Comparison of ENCODE assay signal across 1 cellular context in the genomic region with DNA sequence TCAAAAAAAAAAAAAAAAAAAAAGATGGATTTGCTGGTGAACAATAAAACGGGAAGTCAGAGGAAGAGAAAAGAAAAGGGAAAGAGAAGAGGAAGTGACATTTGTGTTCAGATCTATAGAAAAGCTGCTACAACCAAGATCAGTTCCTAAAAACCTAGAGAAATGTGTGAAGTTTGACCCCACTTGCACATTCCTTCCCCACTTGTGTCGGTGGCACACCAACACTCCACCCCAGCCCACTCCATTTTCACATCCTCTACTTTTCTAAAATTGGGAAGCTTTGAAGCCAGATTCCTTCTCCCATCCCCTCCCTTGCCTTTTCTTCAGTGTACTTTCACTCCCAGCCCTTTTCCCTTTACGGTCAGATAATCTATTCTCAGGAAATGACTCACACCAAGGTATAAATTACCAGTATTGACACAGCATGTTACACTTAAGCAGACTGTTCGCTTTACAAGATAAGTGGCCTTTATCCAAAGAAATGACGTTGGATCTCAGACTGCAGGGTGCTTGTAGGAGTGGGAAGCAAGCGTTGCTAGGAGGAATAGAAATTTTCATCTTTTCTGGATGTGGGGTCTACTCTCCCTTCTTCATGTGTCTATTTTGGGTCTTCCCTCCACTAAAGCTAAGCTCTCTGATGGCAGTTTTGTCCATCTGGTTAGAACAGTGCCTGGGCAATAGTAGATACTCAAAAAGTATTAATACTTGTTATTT.
TF ChIP-seq lines count a peak whose summit lies in the region.

No MANE protein-coding gene starts in this region.

TF ChIP-seq in HEK293, 187 proteins besides CTCF, POLR2A, EP300 and RAD21 (continued from another document and continues in another):
- TF ChIP-seq ZNF600 (tag by site-specific recombination; IDR thresholded peaks at IDR 0.05) = peak; percentile 79
- no peak for TF ChIP-seq ZSCAN23 (tag by site-specific recombination; IDR thresholded peaks at IDR 0.05)
- TF ChIP-seq, protein P1, sequence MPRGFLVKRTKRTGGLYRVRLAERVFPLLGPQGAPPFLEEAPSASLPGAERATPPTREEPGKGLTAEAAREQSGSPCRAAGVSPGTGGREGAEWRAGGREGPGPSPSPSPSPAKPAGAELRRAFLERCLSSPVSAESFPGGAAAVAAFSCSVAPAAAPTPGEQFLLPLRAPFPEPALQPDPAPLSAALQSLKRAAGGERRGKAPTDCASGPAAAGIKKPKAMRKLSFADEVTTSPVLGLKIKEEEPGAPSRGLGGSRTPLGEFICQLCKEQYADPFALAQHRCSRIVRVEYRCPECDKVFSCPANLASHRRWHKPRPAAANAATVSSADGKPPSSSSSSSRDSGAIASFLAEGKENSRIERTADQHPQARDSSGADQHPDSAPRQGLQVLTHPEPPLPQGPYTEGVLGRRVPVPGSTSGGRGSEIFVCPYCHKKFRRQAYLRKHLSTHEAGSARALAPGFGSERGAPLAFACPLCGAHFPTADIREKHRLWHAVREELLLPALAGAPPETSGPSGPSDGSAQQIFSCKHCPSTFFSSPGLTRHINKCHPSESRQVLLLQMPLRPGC (tag by site-specific recombination; IDR thresholded peaks at IDR 0.05) = peak; percentile 97
- TF ChIP-seq MZF1 (tag by site-specific recombination; IDR thresholded peaks at IDR 0.05; ENCODE audit: borderline replicate concordance) = peak; percentile 28; the same call in 1 of the 2 replicates
- TF ChIP-seq ZNF791 (tag by site-specific recombination; IDR thresholded peaks at IDR 0.05) = no peak
- peak; percentile 95 for TF ChIP-seq OVOL3 (tag by site-specific recombination; IDR thresholded peaks at IDR 0.05)
- TF ChIP-seq ZNF366 (tag by site-specific recombination; conservative IDR thresholded peaks at IDR 0.05) = peak; percentile 93
- TF ChIP-seq, protein P2, sequence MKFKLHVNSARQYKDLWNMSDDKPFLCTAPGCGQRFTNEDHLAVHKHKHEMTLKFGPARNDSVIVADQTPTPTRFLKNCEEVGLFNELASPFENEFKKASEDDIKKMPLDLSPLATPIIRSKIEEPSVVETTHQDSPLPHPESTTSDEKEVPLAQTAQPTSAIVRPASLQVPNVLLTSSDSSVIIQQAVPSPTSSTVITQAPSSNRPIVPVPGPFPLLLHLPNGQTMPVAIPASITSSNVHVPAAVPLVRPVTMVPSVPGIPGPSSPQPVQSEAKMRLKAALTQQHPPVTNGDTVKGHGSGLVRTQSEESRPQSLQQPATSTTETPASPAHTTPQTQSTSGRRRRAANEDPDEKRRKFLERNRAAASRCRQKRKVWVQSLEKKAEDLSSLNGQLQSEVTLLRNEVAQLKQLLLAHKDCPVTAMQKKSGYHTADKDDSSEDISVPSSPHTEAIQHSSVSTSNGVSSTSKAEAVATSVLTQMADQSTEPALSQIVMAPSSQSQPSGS (tag by site-specific recombination; IDR thresholded peaks at IDR 0.05; ENCODE audit: low read depth) = peak; percentile 89
- TF ChIP-seq ZNF501 (tag by site-specific recombination; IDR thresholded peaks at IDR 0.05) = peak; percentile 53; the same call in 1 of the 2 replicates
- TF ChIP-seq ZBTB8A (tag by site-specific recombination; IDR thresholded peaks at IDR 0.05) = 0 out of 2 replicates have a peak, but pooled peaks have one; percentile 42
- TF ChIP-seq BCL11A (tag by site-specific recombination; IDR thresholded peaks at IDR 0.05; ENCODE audit: low read depth) = peak; percentile 96
- no peak for TF ChIP-seq ZNF48 (tag by site-specific recombination; IDR thresholded peaks at IDR 0.05)
- TF ChIP-seq KLF8 (tag by site-specific recombination; IDR thresholded peaks at IDR 0.05) = peak; percentile 81
- no peak for TF ChIP-seq ZNF555 (tag by site-specific recombination; conservative IDR thresholded peaks at IDR 0.05)
- TF ChIP-seq, protein P3, sequence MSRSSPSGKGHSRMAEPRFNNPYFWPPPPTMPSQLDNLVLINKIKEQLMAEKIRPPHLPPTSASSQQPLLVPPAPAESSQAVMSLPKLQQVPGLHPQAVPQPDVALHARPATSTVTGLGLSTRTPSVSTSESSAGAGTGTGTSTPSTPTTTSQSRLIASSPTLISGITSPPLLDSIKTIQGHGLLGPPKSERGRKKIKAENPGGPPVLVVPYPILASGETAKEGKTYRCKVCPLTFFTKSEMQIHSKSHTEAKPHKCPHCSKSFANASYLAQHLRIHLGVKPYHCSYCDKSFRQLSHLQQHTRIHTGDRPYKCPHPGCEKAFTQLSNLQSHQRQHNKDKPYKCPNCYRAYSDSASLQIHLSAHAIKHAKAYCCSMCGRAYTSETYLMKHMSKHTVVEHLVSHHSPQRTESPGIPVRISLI (tag by site-specific recombination; IDR thresholded peaks at IDR 0.05) = peak; percentile 56; the same call in 1 of the 2 replicates
- no peak; the same call in 1 of the 2 replicates for TF ChIP-seq ZNF596 (tag by site-specific recombination; IDR thresholded peaks at IDR 0.05)
- TF ChIP-seq ZNF140 (tag by site-specific recombination; IDR thresholded peaks at IDR 0.05) = no peak
- TF ChIP-seq, protein P4, sequence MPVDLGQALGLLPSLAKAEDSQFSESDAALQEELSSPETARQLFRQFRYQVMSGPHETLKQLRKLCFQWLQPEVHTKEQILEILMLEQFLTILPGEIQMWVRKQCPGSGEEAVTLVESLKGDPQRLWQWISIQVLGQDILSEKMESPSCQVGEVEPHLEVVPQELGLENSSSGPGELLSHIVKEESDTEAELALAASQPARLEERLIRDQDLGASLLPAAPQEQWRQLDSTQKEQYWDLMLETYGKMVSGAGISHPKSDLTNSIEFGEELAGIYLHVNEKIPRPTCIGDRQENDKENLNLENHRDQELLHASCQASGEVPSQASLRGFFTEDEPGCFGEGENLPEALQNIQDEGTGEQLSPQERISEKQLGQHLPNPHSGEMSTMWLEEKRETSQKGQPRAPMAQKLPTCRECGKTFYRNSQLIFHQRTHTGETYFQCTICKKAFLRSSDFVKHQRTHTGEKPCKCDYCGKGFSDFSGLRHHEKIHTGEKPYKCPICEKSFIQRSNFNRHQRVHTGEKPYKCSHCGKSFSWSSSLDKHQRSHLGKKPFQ (tag by site-specific recombination; IDR thresholded peaks at IDR 0.05) = peak; percentile 98
- no peak for TF ChIP-seq ZNF610 (tag by site-specific recombination; IDR thresholded peaks at IDR 0.05; ENCODE audit: borderline replicate concordance)
- TF ChIP-seq ZNF214 (tag by site-specific recombination; IDR thresholded peaks at IDR 0.05; ENCODE audit: borderline replicate concordance) = no peak
- TF ChIP-seq SP2 (tag by site-specific recombination; IDR thresholded peaks at IDR 0.05) = peak; percentile 18; the same call in 1 of the 2 replicates
- 0 out of 2 replicates have a peak, but pooled peaks have one; percentile 69 for TF ChIP-seq GFI1B (tag by site-specific recombination; IDR thresholded peaks at IDR 0.05)
- TF ChIP-seq ZNF548 (tag by site-specific recombination; IDR thresholded peaks at IDR 0.05) = no peak
- TF ChIP-seq ZNF2 (tag by site-specific recombination; IDR thresholded peaks at IDR 0.05) = peak; percentile 64; the same call in 1 of the 2 replicates
- TF ChIP-seq, protein P5, sequence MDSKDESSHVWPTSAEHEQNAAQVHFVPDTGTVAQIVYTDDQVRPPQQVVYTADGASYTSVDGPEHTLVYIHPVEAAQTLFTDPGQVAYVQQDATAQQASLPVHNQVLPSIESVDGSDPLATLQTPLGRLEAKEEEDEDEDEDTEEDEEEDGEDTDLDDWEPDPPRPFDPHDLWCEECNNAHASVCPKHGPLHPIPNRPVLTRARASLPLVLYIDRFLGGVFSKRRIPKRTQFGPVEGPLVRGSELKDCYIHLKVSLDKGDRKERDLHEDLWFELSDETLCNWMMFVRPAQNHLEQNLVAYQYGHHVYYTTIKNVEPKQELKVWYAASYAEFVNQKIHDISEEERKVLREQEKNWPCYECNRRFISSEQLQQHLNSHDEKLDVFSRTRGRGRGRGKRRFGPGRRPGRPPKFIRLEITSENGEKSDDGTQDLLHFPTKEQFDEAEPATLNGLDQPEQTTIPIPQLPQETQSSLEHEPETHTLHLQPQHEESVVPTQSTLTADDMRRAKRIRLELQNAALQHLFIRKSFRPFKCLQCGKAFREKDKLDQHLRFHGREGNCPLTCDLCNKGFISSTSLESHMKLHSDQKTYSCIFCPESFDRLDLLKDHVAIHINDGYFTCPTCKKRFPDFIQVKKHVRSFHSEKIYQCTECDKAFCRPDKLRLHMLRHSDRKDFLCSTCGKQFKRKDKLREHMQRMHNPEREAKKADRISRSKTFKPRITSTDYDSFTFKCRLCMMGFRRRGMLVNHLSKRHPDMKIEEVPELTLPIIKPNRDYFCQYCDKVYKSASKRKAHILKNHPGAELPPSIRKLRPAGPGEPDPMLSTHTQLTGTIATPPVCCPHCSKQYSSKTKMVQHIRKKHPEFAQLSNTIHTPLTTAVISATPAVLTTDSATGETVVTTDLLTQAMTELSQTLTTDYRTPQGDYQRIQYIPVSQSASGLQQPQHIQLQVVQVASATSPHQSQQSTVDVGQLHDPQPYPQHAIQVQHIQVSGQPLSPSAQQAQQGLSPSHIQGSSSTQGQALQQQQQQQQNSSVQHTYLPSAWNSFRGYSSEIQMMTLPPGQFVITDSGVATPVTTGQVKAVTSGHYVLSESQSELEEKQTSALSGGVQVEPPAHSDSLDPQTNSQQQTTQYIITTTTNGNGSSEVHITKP (tag by site-specific recombination; IDR thresholded peaks at IDR 0.05) = peak; percentile 72
- peak; percentile 67; the same call in 1 of the 2 replicates for TF ChIP-seq GLI2 (tag by site-specific recombination; IDR thresholded peaks at IDR 0.05; ENCODE audit: borderline replicate concordance, low read depth)
- peak; percentile 49 for TF ChIP-seq SCRT2 (tag by site-specific recombination; IDR thresholded peaks at IDR 0.05)
- TF ChIP-seq, protein P6, sequence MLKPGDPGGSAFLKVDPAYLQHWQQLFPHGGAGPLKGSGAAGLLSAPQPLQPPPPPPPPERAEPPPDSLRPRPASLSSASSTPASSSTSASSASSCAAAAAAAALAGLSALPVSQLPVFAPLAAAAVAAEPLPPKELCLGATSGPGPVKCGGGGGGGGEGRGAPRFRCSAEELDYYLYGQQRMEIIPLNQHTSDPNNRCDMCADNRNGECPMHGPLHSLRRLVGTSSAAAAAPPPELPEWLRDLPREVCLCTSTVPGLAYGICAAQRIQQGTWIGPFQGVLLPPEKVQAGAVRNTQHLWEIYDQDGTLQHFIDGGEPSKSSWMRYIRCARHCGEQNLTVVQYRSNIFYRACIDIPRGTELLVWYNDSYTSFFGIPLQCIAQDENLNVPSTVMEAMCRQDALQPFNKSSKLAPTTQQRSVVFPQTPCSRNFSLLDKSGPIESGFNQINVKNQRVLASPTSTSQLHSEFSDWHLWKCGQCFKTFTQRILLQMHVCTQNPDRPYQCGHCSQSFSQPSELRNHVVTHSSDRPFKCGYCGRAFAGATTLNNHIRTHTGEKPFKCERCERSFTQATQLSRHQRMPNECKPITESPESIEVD (tag by site-specific recombination; IDR thresholded peaks at IDR 0.05) = peak; percentile 96
- no peak for TF ChIP-seq SETDB1 (IDR thresholded peaks at IDR 0.05; ENCODE audit: insufficient read length, low read length)
- no peak for TF ChIP-seq KLF1 (tag by site-specific recombination; IDR thresholded peaks at IDR 0.05)
- peak; percentile 99 for TF ChIP-seq WT1 (tag by site-specific recombination; IDR thresholded peaks at IDR 0.05)
- TF ChIP-seq, protein P7, sequence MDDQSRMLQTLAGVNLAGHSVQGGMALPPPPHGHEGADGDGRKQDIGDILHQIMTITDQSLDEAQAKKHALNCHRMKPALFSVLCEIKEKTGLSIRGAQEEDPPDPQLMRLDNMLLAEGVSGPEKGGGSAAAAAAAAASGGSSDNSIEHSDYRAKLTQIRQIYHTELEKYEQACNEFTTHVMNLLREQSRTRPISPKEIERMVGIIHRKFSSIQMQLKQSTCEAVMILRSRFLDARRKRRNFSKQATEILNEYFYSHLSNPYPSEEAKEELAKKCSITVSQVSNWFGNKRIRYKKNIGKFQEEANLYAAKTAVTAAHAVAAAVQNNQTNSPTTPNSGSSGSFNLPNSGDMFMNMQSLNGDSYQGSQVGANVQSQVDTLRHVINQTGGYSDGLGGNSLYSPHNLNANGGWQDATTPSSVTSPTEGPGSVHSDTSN (CRISPR knock-in tag; IDR thresholded peaks at IDR 0.05) = no peak
- no peak for TF ChIP-seq EGR2 (tag by site-specific recombination; IDR thresholded peaks at IDR 0.05; ENCODE audit: low read depth)
- TF ChIP-seq, protein P8, sequence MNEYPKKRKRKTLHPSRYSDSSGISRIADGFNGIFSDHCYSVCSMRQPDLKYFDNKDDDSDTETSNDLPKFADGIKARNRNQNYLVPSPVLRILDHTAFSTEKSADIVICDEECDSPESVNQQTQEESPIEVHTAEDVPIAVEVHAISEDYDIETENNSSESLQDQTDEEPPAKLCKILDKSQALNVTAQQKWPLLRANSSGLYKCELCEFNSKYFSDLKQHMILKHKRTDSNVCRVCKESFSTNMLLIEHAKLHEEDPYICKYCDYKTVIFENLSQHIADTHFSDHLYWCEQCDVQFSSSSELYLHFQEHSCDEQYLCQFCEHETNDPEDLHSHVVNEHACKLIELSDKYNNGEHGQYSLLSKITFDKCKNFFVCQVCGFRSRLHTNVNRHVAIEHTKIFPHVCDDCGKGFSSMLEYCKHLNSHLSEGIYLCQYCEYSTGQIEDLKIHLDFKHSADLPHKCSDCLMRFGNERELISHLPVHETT (tag by site-specific recombination; IDR thresholded peaks at IDR 0.05) = peak; percentile 92
- TF ChIP-seq ZNF175 (tag by site-specific recombination; IDR thresholded peaks at IDR 0.05) = no peak
- peak; percentile 52; the same call in 1 of the 2 replicates for TF ChIP-seq ZNF394 (tag by site-specific recombination; IDR thresholded peaks at IDR 0.05; ENCODE audit: borderline replicate concordance)
- TF ChIP-seq, protein P9, sequence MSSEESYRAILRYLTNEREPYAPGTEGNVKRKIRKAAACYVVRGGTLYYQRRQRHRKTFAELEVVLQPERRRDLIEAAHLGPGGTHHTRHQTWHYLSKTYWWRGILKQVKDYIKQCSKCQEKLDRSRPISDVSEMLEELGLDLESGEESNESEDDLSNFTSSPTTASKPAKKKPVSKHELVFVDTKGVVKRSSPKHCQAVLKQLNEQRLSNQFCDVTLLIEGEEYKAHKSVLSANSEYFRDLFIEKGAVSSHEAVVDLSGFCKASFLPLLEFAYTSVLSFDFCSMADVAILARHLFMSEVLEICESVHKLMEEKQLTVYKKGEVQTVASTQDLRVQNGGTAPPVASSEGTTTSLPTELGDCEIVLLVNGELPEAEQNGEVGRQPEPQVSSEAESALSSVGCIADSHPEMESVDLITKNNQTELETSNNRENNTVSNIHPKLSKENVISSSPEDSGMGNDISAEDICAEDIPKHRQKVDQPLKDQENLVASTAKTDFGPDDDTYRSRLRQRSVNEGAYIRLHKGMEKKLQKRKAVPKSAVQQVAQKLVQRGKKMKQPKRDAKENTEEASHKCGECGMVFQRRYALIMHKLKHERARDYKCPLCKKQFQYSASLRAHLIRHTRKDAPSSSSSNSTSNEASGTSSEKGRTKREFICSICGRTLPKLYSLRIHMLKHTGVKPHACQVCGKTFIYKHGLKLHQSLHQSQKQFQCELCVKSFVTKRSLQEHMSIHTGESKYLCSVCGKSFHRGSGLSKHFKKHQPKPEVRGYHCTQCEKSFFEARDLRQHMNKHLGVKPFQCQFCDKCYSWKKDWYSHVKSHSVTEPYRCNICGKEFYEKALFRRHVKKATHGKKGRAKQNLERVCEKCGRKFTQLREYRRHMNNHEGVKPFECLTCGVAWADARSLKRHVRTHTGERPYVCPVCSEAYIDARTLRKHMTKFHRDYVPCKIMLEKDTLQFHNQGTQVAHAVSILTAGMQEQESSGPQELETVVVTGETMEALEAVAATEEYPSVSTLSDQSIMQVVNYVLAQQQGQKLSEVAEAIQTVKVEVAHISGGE (tag by site-specific recombination; conservative IDR thresholded peaks at IDR 0.05; ENCODE audit: low read depth) = no peak
- no peak for TF ChIP-seq ZNF530 (tag by site-specific recombination; IDR thresholded peaks at IDR 0.05; ENCODE audit: low read depth)
- TF ChIP-seq ZNF114 (tag by site-specific recombination; IDR thresholded peaks at IDR 0.05) = no peak
- TF ChIP-seq ZNF302 (tag by site-specific recombination; IDR thresholded peaks at IDR 0.05; ENCODE audit: low read depth) = no peak
- TF ChIP-seq ZNF239 (tag by site-specific recombination; IDR thresholded peaks at IDR 0.05) = no peak
- TF ChIP-seq KLF16 (tag by site-specific recombination; IDR thresholded peaks at IDR 0.05) = no peak
